ENCODE assay signal across 1 cellular context in the genomic region with DNA sequence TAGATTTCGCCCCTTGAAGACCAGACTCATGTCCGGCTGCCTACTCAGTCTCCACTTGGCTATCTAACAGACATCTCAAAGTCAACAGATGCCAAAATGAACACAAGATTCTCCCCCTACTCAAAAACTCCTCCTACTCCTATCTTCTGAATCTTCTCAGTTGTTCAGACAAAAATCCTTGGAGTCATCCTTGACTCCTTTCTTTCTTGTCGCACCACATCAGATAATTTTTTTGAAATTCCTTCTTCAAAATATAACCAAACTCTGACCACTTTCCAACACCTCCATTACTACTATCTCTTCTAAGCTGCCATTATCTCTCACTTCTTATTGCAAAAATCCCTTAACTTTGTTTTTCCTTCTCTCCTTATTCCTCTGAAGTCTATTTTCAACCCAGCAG.
TF ChIP-seq lines count a peak whose summit lies in the region.

No MANE protein-coding gene starts in this region.

TF ChIP-seq in A549, 52 proteins besides CTCF, POLR2A, EP300 and RAD21:
- TF ChIP-seq ESRRA (IDR thresholded peaks at IDR 0.05; ENCODE audit: borderline replicate concordance, low read length) (no peak), ZNF302 (CRISPR knock-in tag; IDR thresholded peaks at IDR 0.05) (no peak), NPAS2 (CRISPR knock-in tag; IDR thresholded peaks at IDR 0.05; ENCODE audit: borderline replicate concordance) (no peak), MAZ (IDR thresholded peaks at IDR 0.05; ENCODE audit: borderline replicate concordance, low read depth, low read length) (no peak), HOXB5 (CRISPR knock-in tag; IDR thresholded peaks at IDR 0.05) (no peak), HOXB13 (CRISPR knock-in tag; IDR thresholded peaks at IDR 0.05; ENCODE audit: low read depth) (no peak), POLR2AphosphoS2 (conservative IDR thresholded peaks at IDR 0.05; ENCODE audit: low read length) (no peak), ZSCAN20 (CRISPR knock-in tag; IDR thresholded peaks at IDR 0.05) (no peak), CBX8 (IDR thresholded peaks at IDR 0.05) (no peak), HOXA7 (CRISPR knock-in tag; IDR thresholded peaks at IDR 0.05) (no peak), SREBF2 (IDR thresholded peaks at IDR 0.05) (no peak)
- TF ChIP-seq, protein P1, sequence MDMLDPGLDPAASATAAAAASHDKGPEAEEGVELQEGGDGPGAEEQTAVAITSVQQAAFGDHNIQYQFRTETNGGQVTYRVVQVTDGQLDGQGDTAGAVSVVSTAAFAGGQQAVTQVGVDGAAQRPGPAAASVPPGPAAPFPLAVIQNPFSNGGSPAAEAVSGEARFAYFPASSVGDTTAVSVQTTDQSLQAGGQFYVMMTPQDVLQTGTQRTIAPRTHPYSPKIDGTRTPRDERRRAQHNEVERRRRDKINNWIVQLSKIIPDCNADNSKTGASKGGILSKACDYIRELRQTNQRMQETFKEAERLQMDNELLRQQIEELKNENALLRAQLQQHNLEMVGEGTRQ (IDR thresholded peaks at IDR 0.05) = no peak
- TF ChIP-seq, protein P2, sequence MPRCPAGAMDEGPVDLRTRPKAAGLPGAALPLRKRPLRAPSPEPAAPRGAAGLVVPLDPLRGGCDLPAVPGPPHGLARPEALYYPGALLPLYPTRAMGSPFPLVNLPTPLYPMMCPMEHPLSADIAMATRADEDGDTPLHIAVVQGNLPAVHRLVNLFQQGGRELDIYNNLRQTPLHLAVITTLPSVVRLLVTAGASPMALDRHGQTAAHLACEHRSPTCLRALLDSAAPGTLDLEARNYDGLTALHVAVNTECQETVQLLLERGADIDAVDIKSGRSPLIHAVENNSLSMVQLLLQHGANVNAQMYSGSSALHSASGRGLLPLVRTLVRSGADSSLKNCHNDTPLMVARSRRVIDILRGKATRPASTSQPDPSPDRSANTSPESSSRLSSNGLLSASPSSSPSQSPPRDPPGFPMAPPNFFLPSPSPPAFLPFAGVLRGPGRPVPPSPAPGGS (IDR thresholded peaks at IDR 0.05) = no peak
- TF ChIP-seq, protein P3, sequence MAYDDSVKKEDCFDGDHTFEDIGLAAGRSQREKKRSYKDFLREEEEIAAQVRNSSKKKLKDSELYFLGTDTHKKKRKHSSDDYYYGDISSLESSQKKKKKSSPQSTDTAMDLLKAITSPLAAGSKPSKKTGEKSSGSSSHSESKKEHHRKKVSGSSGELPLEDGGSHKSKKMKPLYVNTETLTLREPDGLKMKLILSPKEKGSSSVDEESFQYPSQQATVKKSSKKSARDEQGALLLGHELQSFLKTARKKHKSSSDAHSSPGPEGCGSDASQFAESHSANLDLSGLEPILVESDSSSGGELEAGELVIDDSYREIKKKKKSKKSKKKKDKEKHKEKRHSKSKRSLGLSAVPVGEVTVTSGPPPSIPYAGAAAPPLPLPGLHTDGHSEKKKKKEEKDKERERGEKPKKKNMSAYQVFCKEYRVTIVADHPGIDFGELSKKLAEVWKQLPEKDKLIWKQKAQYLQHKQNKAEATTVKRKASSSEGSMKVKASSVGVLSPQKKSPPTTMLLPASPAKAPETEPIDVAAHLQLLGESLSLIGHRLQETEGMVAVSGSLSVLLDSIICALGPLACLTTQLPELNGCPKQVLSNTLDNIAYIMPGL (CRISPR knock-in tag; IDR thresholded peaks at IDR 0.05; ENCODE audit: borderline replicate concordance) = no peak
